ENCODE assay signal across 30 cellular contexts in the genomic region with DNA sequence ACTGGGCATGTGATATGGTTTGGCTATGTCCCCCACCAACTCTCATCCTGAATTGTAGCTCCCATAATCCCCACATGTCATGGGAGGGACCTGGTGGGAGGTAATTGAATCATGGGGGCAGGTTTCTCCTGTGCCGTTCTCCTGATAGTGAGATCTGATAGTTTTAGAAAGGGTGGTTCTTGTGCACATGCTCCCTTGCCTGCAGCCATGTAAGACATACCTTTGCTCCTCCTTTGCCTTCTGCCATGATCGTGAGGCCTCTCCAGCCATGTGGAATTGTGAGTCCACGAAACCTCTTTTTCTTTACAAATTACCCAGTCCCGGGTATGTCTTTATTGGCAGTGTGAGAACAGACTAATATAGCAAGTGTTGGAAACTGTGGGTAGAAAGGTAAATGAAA.
"Had no signal": no experiment of that assay in that cellular context is flagged by ENCODE, and none has a peak within 500 bp of the region (broad histone marks: within the 10 kb centered on the region; RNA-seq: fewer than 3 reads in every experiment).

No MANE protein-coding gene starts in this region.

- H3K9ac ChIP-seq: parathyroid adenoma had no signal

- H3K36me3 ChIP-seq: ovary, spleen, suprapubic skin, tibial artery, upper lobe of left lung, vagina had no signal

- H3K27ac ChIP-seq: ovary, parathyroid adenoma, psoas muscle, skin epidermis, suprapubic skin, testis, tibial artery, upper lobe of left lung, vagina had no signal

- H3K4me3 ChIP-seq: ovary, psoas muscle, skin epidermis, smooth muscle cell, spleen, suprapubic skin, testis, tibial artery, upper lobe of left lung, vagina had no signal

- H3K9me3 ChIP-seq: ovary, psoas muscle, suprapubic skin, testis, tibial artery, upper lobe of left lung, vagina had no signal

- H3K79me2 ChIP-seq: parathyroid adenoma had no signal

- FAIRE-seq: urothelium cell line had no signal

- H3K4me2 ChIP-seq: smooth muscle cell had no signal

- DNase-seq: naive thymus-derived CD8-positive, alpha-beta T cell; nephron progenitor cell; occipital lobe; ovary; posterior cingulate gyrus; psoas muscle; right cardiac atrium; spleen; stimulated activated CD4-positive, alpha-beta T cell treated with anti-CD3 and anti-CD28 coated beads, Interleukin-12 subunit alpha, Interleukin-12 subunit beta, amount 100 ng/mL, for 4 hours; stimulated activated CD4-positive, alpha-beta T cell treated with anti-CD3 and anti-CD28 coated beads, Interleukin-1b, Interleukin-23, amount 100 ng/mL, for 48 hours; stimulated activated CD4-positive, alpha-beta T cell treated with anti-CD3 and anti-CD28 coated beads, Interleukin-4, amount 100 ng/mL, for 1 hour; stimulated activated CD4-positive, alpha-beta T cell treated with anti-CD3 and anti-CD28 coated beads, Interleukin-4, amount 100 ng/mL, for 4 hours; stimulated activated CD8-positive, alpha-beta memory T cell treated with anti-CD3 and anti-CD28 coated beads, Interleukin-4, amount 100 ng/mL, for 48 hours; stimulated activated naive CD4-positive, alpha-beta T cell; stimulated activated naive CD8-positive, alpha-beta T cell treated with anti-CD3 and anti-CD28 coated beads, Interleukin-15, amount 100 ng/mL, for 72 hours; stimulated activated naive CD8-positive, alpha-beta T cell treated with anti-CD3 and anti-CD28 coated beads, Interleukin-15, Interleukin-2, amounts not matched to agents 100 U/mL and 50 U/mL, for 24 hours; substantia nigra; testis; tibial artery; trophoblast cell; upper lobe of left lung had no signal

- ATAC-seq: naive thymus-derived CD8-positive, alpha-beta T cell; natural killer cell treated with Interleukin-12 subunit alpha and Interleukin-12 subunit beta and Interleukin-15 and Interleukin-18, amount 100 ng/mL, for 72 hours; psoas muscle; right cardiac atrium; sciatic nerve; stimulated activated memory B cell treated with anti-CD40 and anti-IgM and Interleukin-4, amounts not matched to agents 10 μg/mL and 1 μg/mL and 100 μg/mL, for 72 hours; stimulated activated naive CD8-positive, alpha-beta T cell treated with anti-CD3 and anti-CD28 coated beads, Interleukin-15, amount 100 ng/mL, for 72 hours; stimulated activated naive CD8-positive, alpha-beta T cell treated with anti-CD3 and anti-CD28 coated beads, Interleukin-15, Interleukin-2, amounts not matched to agents 100 U/mL and 50 U/mL, for 24 hours had no signal

- H3K4me1 ChIP-seq: parathyroid adenoma, psoas muscle, suprapubic skin, testis, tibial artery, upper lobe of left lung, vagina had no signal

- H2AFZ ChIP-seq: parathyroid adenoma had no signal

- H3K27me3 ChIP-seq: ovary, spleen, suprapubic skin, testis, tibial artery, upper lobe of left lung, vagina had no signal
